ENCODE assay signal across 6 cellular contexts in the genomic region with DNA sequence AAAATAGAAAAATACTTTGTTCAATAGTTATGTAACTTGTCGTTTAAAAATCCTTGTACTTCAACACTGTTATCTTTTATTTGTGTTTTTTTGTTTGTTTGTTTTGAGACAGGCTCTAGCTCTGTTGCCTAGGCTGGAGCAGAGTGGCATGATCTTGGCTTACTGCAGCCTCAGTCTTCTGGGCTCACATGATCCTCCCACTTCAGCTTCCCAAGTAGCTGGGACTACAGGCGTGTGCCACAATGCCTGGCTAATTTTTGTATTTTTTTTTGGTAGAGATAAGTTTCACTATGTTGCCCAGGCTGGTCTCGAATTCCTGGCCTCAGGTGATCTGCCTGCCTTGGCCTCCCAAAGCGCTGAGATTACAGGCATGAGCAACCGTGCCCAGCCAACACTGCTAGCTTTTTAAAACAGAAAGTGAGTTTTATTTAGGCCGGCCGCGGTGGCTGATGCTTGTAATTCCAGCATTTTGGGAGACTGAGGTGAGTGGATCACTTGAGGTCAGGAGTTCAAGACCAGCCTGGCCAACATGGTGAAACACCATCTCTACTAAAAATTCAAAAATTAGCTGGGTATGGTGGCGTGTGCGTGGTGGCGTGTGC. TPM values are rescaled to one million over a fixed set of nuclear protein-coding genes. Genes with fewer than 3 reads are reported as not detected.
DNase-seq lines count a peak whose midpoint lies in the region; ATAC-seq and TF ChIP-seq lines count a peak whose summit lies in the region.
"Not testable (repeated sequence)": the region's sequence is repeated elsewhere in the genome, so short reads cannot be mapped to it uniquely, and the experiment has no call there.

No MANE protein-coding gene starts in this region.

- not testable (repeated sequence) for H3K9me3 Mint-ChIP-seq in CD14-positive monocyte; central memory CD8-positive, alpha-beta T cell

- CTCF ChIA-PET in RWPE1 (lab: Yijun Ruan, JAX) = not testable (repeated sequence)

- intact Hi-C loops in CD14-positive monocyte (cut with micrococcal nuclease); Right ventricle myocardium superior (cut with DNase I); sciatic nerve (cut with DNase I): not testable (repeated sequence)

- peak overlapping the region; percentile 26 for H3K27ac ChIP-seq in RWPE1

- H3K4me1 Mint-ChIP-seq in CD14-positive monocyte = not testable (repeated sequence)
- peaks cover 17% of the 10 kb centered on the region for H3K4me1 Mint-ChIP-seq in central memory CD8-positive, alpha-beta T cell

- POLR2A ChIA-PET in RWPE1 (lab: Yijun Ruan, JAX; ENCODE audit: low non-redundant PET) = not testable (repeated sequence)

- not testable (repeated sequence) for H3K27me3 Mint-ChIP-seq in CD14-positive monocyte (ENCODE audit: low read depth in 3 of 3); central memory CD8-positive, alpha-beta T cell

- peak overlapping the region in 5 of 7 donors; percentile 33 to 59 (median 58) for H3K27ac Mint-ChIP-seq in CD14-positive monocyte
- H3K27ac Mint-ChIP-seq in central memory CD8-positive, alpha-beta T cell (ENCODE audit: low read depth) = peak overlapping the region; percentile 32

- H3K4me3 Mint-ChIP-seq in CD14-positive monocyte; central memory CD8-positive, alpha-beta T cell: not testable (repeated sequence)

- not testable (repeated sequence) for DNase-seq in CD14-positive monocyte (ENCODE audit: low spot score); RWPE1 (ENCODE audit: low spot score); central memory CD8-positive, alpha-beta T cell (ENCODE audit: low spot score in 2 of 2); Right ventricle myocardium superior; left lobe of liver (ENCODE audit: low spot score)
- DNase-seq in sciatic nerve (ENCODE audit: low spot score) = peak; percentile 33

- TF ChIP-seq CTCF in CD14-positive monocyte (IDR thresholded peaks at IDR 0.05); RWPE1 (conservative IDR thresholded peaks at IDR 0.05; ENCODE audit: low read depth): not testable (repeated sequence)

- H3K36me3 Mint-ChIP-seq in CD14-positive monocyte = peaks cover 37 to 60% of the 10 kb centered on the region in 2 donors
- peaks cover 19% of the 10 kb centered on the region for H3K36me3 Mint-ChIP-seq in central memory CD8-positive, alpha-beta T cell (ENCODE audit: insufficient read depth)

- ATAC-seq in central memory CD8-positive, alpha-beta T cell (replicated peaks; ENCODE audit: extremely low read depth, poor library complexity, severe bottlenecking); sciatic nerve: not testable (repeated sequence)
- peak; percentile 66 for ATAC-seq in Right ventricle myocardium superior (ENCODE audit: poor library complexity)
- peak; percentile 21 for ATAC-seq in left lobe of liver

RNA-seq across cellular contexts. Expression of gene TBCE, which starts 11.0 kb away (rescaled TPM):
- 10 to 100 TPM; 15.4 to 19.4 TPM for polyA plus RNA-seq in CD14-positive monocyte
- total RNA-seq in Right ventricle myocardium superior (15.7 TPM), left lobe of liver (13.6 TPM), sciatic nerve (27.9 TPM)

RNA-seq across cellular contexts. Expression of gene GGPS1, which starts 49.9 kb away (rescaled TPM):
- polyA plus RNA-seq in CD14-positive monocyte = 10 to 100 TPM; 45.8 to 53.0 TPM
- total RNA-seq in Right ventricle myocardium superior = 31.4 TPM
- total RNA-seq in left lobe of liver = 8.6 TPM
- 28.0 TPM for total RNA-seq in sciatic nerve

RNA-seq across cellular contexts. Expression of gene ARID4B, which starts 50.3 kb away (rescaled TPM):
- polyA plus RNA-seq in CD14-positive monocyte = 10 to 100 TPM in 1 of 2 donors, 1 to 10 TPM in 1; 9.3 to 15.4 TPM
- 14.8 TPM for total RNA-seq in Right ventricle myocardium superior
- total RNA-seq in left lobe of liver = 10.9 TPM
- total RNA-seq in sciatic nerve = 61.3 TPM
